Comparison of ENCODE assay signal across 1 cellular context in the genomic region with DNA sequence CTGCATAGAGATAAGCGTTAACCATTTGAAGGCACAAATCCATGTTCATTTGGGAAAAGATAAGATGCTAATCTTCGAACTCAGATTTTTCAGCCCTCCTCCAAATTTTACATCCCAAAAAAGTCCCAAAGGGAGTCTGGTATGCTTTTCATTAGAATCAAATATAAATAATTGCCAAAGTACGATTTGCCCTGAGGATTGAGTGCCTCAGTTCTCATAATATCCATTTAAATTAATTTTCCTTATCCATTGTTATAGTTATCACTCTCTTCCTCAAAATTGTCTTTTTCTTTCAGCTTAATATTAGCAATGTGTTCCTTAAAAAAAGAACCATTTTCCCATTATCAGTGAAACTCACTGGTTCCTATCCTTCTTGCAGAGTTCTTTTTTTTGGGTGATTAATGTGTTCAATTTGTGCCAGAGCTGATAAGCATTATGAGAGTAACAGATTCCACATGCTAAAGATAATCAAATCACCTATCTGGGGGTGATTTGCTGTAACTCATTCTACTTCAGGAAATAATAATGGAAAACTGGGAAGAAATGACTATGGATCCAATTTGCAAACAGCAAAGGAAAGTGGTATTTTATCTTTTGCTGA.
TF ChIP-seq lines count a peak whose summit lies in the region.

No MANE protein-coding gene starts in this region.

TF ChIP-seq in liver, 16 proteins besides CTCF, POLR2A, EP300 and RAD21 (continued from another document):
- TF ChIP-seq, protein P1, sequence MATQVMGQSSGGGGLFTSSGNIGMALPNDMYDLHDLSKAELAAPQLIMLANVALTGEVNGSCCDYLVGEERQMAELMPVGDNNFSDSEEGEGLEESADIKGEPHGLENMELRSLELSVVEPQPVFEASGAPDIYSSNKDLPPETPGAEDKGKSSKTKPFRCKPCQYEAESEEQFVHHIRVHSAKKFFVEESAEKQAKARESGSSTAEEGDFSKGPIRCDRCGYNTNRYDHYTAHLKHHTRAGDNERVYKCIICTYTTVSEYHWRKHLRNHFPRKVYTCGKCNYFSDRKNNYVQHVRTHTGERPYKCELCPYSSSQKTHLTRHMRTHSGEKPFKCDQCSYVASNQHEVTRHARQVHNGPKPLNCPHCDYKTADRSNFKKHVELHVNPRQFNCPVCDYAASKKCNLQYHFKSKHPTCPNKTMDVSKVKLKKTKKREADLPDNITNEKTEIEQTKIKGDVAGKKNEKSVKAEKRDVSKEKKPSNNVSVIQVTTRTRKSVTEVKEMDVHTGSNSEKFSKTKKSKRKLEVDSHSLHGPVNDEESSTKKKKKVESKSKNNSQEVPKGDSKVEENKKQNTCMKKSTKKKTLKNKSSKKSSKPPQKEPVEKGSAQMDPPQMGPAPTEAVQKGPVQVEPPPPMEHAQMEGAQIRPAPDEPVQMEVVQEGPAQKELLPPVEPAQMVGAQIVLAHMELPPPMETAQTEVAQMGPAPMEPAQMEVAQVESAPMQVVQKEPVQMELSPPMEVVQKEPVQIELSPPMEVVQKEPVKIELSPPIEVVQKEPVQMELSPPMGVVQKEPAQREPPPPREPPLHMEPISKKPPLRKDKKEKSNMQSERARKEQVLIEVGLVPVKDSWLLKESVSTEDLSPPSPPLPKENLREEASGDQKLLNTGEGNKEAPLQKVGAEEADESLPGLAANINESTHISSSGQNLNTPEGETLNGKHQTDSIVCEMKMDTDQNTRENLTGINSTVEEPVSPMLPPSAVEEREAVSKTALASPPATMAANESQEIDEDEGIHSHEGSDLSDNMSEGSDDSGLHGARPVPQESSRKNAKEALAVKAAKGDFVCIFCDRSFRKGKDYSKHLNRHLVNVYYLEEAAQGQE (IDR thresholded peaks at IDR 0.05), result no peak
- TF ChIP-seq TAF1 (conservative IDR thresholded peaks at IDR 0.05), result no peak
